In the genomic region with DNA sequence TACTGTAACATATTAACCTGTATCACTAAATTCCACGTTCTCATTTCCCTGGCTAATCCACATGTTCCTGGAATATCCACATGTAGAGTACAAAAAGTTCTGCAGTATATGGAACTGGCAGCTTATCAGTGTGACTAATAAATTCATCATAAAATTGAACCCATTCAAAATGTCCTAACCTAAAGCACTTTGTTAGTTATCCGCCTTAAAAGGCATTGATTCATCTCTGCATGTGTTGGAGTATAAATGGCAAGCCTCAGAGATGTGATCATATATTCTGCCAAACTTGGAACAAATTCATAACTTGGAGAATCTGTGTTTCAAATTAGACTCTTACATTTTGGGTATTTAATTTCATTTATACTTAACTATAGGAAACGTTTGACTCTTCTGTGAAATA, we compare ENCODE assay signal across 21 cellular contexts.
"Had no signal": no experiment of that assay in that cellular context is flagged by ENCODE, and none has a peak within 500 bp of the region (broad histone marks: within the 10 kb centered on the region; RNA-seq: fewer than 3 reads in every experiment).

No MANE protein-coding gene starts in this region.

- H3K4me1 Mint-ChIP-seq: activated naive CD8-positive, alpha-beta T cell treated with anti-CD3 and anti-CD28 coated beads, Interleukin-2, amount 10 ng/mL, durations not matched to agents 7 days and 5 days; memory B cell had no signal

- H3K27ac ChIP-seq: left lung, upper lobe of left lung had no signal

- H3K36me3 Mint-ChIP-seq: activated CD4-positive, alpha-beta memory T cell treated with anti-CD3 and anti-CD28 coated beads for 36 hours; activated naive CD8-positive, alpha-beta T cell treated with anti-CD3 and anti-CD28 coated beads, Interleukin-2, amount 10 ng/mL, durations not matched to agents 7 days and 5 days; memory B cell; T-cell had no signal

- H3K4me3 Mint-ChIP-seq: activated CD4-positive, alpha-beta memory T cell treated with anti-CD3 and anti-CD28 coated beads for 36 hours; activated naive CD8-positive, alpha-beta T cell treated with anti-CD3 and anti-CD28 coated beads, Interleukin-2, amount 10 ng/mL, durations not matched to agents 7 days and 5 days; activated T-cell treated with anti-CD3 and anti-CD28 coated beads, Interleukin-2, amount 50 U/mL, for 4 hours; dendritic cell treated with granulocyte-macrophage colony-stimulating factor and Interleukin-4, amounts not matched to agents 40 ng/mL and 50 ng/mL, for 4 days; endodermal cell; memory B cell; nephron; stimulated activated naive CD8-positive, alpha-beta T cell treated with anti-CD3 and anti-CD28 coated beads, Interleukin-15, Interleukin-2, amounts not matched to agents 100 ng/mL and 50 ng/mL, for 24 hours; T-cell had no signal

- H3K27me3 ChIP-seq: left lung, upper lobe of left lung had no signal

- H3K9me3 Mint-ChIP-seq: activated CD4-positive, alpha-beta memory T cell treated with anti-CD3 and anti-CD28 coated beads for 36 hours; activated naive CD8-positive, alpha-beta T cell treated with anti-CD3 and anti-CD28 coated beads, Interleukin-2, amount 10 ng/mL, durations not matched to agents 7 days and 5 days; activated T-cell treated with anti-CD3 and anti-CD28 coated beads, Interleukin-2, amount 50 U/mL, for 4 hours; dendritic cell treated with granulocyte-macrophage colony-stimulating factor and Interleukin-4, amounts not matched to agents 40 ng/mL and 50 ng/mL, for 4 days; endodermal cell; memory B cell; nephron; stimulated activated naive CD8-positive, alpha-beta T cell treated with anti-CD3 and anti-CD28 coated beads, Interleukin-15, Interleukin-2, amounts not matched to agents 100 ng/mL and 50 ng/mL, for 24 hours; T-cell had no signal

- H3K9me3 ChIP-seq: left lung, upper lobe of left lung had no signal

- H3K27ac Mint-ChIP-seq: activated CD4-positive, alpha-beta memory T cell treated with anti-CD3 and anti-CD28 coated beads for 36 hours; activated naive CD8-positive, alpha-beta T cell treated with anti-CD3 and anti-CD28 coated beads, Interleukin-2, amount 10 ng/mL, durations not matched to agents 7 days and 5 days; dendritic cell treated with granulocyte-macrophage colony-stimulating factor and Interleukin-4, amounts not matched to agents 40 ng/mL and 50 ng/mL, for 4 days; memory B cell; nephron; stimulated activated naive CD8-positive, alpha-beta T cell treated with anti-CD3 and anti-CD28 coated beads, Interleukin-15, Interleukin-2, amounts not matched to agents 100 ng/mL and 50 ng/mL, for 24 hours; T-cell had no signal

- H3K4me3 ChIP-seq: left lung, upper lobe of left lung had no signal

- H3K36me3 ChIP-seq: left lung, upper lobe of left lung had no signal

- ATAC-seq: activated T-cell treated with anti-CD3 and anti-CD28 coated beads, Interleukin-2, amount 50 U/mL, for 4 hours; esophagus mucosa; left lung; sciatic nerve; T-cell had no signal

- DNase-seq: activated CD4-positive, alpha-beta memory T cell treated with anti-CD3 and anti-CD28 coated beads for 36 hours; activated CD4-positive, alpha-beta T cell treated with anti-CD3 and anti-CD28 coated beads for 1 hour; activated gamma-delta T cell treated with Interleukin-2 at 50 U/mL for 16 hours; activated naive CD8-positive, alpha-beta T cell treated with anti-CD3 and anti-CD28 coated beads, Interleukin-2, amount 10 ng/mL, durations not matched to agents 7 days and 5 days; activated T-cell treated with anti-CD3 and anti-CD28 coated beads, Interleukin-2, amount 50 U/mL, for 4 hours; central memory CD4-positive, alpha-beta T cell; endodermal cell; glutamatergic neuron; left lung; occipital lobe; stimulated activated CD4-positive, alpha-beta T cell treated with anti-CD3 and anti-CD28 coated beads, Interleukin-4, amount 100 ng/mL, for 1 hour; stimulated activated CD8-positive, alpha-beta memory T cell treated with anti-CD3 and anti-CD28 coated beads, Interleukin-4, amount 100 ng/mL, for 48 hours; T-cell; T1000; upper lobe of left lung had no signal

- H3K27me3 Mint-ChIP-seq: activated CD4-positive, alpha-beta memory T cell treated with anti-CD3 and anti-CD28 coated beads for 36 hours had no signal
